ENCODE assay signal across 1 cellular context in genomic region chr3:119891944-119892721, GRCh38.
A peak's percentile ranks its signal among the peaks of the same experiment; 100 is the strongest.
TF ChIP-seq lines count a peak whose summit lies in the region.

No MANE protein-coding gene starts in this region.

TF ChIP-seq in H1, 55 proteins besides CTCF, POLR2A, EP300 and RAD21 (continued from another document):
- TF ChIP-seq, protein P1, sequence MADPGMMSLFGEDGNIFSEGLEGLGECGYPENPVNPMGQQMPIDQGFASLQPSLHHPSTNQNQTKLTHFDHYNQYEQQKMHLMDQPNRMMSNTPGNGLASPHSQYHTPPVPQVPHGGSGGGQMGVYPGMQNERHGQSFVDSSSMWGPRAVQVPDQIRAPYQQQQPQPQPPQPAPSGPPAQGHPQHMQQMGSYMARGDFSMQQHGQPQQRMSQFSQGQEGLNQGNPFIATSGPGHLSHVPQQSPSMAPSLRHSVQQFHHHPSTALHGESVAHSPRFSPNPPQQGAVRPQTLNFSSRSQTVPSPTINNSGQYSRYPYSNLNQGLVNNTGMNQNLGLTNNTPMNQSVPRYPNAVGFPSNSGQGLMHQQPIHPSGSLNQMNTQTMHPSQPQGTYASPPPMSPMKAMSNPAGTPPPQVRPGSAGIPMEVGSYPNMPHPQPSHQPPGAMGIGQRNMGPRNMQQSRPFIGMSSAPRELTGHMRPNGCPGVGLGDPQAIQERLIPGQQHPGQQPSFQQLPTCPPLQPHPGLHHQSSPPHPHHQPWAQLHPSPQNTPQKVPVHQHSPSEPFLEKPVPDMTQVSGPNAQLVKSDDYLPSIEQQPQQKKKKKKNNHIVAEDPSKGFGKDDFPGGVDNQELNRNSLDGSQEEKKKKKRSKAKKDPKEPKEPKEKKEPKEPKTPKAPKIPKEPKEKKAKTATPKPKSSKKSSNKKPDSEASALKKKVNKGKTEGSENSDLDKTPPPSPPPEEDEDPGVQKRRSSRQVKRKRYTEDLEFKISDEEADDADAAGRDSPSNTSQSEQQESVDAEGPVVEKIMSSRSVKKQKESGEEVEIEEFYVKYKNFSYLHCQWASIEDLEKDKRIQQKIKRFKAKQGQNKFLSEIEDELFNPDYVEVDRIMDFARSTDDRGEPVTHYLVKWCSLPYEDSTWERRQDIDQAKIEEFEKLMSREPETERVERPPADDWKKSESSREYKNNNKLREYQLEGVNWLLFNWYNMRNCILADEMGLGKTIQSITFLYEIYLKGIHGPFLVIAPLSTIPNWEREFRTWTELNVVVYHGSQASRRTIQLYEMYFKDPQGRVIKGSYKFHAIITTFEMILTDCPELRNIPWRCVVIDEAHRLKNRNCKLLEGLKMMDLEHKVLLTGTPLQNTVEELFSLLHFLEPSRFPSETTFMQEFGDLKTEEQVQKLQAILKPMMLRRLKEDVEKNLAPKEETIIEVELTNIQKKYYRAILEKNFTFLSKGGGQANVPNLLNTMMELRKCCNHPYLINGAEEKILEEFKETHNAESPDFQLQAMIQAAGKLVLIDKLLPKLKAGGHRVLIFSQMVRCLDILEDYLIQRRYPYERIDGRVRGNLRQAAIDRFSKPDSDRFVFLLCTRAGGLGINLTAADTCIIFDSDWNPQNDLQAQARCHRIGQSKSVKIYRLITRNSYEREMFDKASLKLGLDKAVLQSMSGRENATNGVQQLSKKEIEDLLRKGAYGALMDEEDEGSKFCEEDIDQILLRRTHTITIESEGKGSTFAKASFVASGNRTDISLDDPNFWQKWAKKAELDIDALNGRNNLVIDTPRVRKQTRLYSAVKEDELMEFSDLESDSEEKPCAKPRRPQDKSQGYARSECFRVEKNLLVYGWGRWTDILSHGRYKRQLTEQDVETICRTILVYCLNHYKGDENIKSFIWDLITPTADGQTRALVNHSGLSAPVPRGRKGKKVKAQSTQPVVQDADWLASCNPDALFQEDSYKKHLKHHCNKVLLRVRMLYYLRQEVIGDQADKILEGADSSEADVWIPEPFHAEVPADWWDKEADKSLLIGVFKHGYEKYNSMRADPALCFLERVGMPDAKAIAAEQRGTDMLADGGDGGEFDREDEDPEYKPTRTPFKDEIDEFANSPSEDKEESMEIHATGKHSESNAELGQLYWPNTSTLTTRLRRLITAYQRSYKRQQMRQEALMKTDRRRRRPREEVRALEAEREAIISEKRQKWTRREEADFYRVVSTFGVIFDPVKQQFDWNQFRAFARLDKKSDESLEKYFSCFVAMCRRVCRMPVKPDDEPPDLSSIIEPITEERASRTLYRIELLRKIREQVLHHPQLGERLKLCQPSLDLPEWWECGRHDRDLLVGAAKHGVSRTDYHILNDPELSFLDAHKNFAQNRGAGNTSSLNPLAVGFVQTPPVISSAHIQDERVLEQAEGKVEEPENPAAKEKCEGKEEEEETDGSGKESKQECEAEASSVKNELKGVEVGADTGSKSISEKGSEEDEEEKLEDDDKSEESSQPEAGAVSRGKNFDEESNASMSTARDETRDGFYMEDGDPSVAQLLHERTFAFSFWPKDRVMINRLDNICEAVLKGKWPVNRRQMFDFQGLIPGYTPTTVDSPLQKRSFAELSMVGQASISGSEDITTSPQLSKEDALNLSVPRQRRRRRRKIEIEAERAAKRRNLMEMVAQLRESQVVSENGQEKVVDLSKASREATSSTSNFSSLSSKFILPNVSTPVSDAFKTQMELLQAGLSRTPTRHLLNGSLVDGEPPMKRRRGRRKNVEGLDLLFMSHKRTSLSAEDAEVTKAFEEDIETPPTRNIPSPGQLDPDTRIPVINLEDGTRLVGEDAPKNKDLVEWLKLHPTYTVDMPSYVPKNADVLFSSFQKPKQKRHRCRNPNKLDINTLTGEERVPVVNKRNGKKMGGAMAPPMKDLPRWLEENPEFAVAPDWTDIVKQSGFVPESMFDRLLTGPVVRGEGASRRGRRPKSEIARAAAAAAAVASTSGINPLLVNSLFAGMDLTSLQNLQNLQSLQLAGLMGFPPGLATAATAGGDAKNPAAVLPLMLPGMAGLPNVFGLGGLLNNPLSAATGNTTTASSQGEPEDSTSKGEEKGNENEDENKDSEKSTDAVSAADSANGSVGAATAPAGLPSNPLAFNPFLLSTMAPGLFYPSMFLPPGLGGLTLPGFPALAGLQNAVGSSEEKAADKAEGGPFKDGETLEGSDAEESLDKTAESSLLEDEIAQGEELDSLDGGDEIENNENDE (IDR thresholded peaks at IDR 0.05; ENCODE audit: insufficient replicate concordance, low read length), result peak; percentile 30
- no peak for TF ChIP-seq SP4 (IDR thresholded peaks at IDR 0.05; ENCODE audit: low read length)
TF ChIP-seq in H1: peak in this region for 1.
